In genomic region chr11:20029193-20029592, GRCh38 we compare ENCODE assay signal across 32 cellular contexts.
DNase-seq lines count a peak whose midpoint lies in the region; ATAC-seq and TF ChIP-seq lines count a peak whose summit lies in the region.
"Had no signal": no experiment of that assay in that cellular context is flagged by ENCODE, and none has a peak within 500 bp of the region (broad histone marks: within the 10 kb centered on the region; RNA-seq: fewer than 3 reads in every experiment).

No MANE protein-coding gene starts in this region.

- H3K4me3 Mint-ChIP-seq in GM23338 (peak overlapping the region; percentile 27; the same call in 1 of the 3 replicates), mesothelial cell of epicardium (no peak overlapping the region)
- no peak overlapping the region for H3K4me3 Mint-ChIP-seq in CD4-positive, alpha-beta memory T cell
- H3K4me3 Mint-ChIP-seq: brain; CD4-positive, alpha-beta T cell; immature natural killer cell; naive B cell; stimulated activated naive B cell treated with anti-CD40 and anti-IgM and Interleukin-4, amounts not matched to agents 10 μg/mL and 1 μg/mL and 100 μg/mL, for 72 hours; T-helper 17 cell had no signal

- H3K4me3 ChIP-seq in BE2C (ENCODE audit: low read depth, low read length): no peak overlapping the region
- H3K4me3 ChIP-seq in GM23338: no peak overlapping the region
- H3K4me3 ChIP-seq in CD4-positive, alpha-beta memory T cell (ENCODE audit: low read length in 2 of 2): no peak overlapping the region
- H3K4me3 ChIP-seq: GM23248, heart right ventricle, testis had no signal

- no peak overlapping the region for H2AFZ ChIP-seq in GM23338
- H2AFZ ChIP-seq: GM23248 had no signal

- no peaks in the 10 kb centered on the region for H4K20me1 ChIP-seq in GM23338 (replicated peaks; ENCODE audit: insufficient read depth)

- H3K9me3 Mint-ChIP-seq in GM23338: no peaks in the 10 kb centered on the region; the same call in 2 of the 3 replicates
- H3K9me3 Mint-ChIP-seq in mesothelial cell of epicardium: no peaks in the 10 kb centered on the region
- H3K9me3 Mint-ChIP-seq in CD4-positive, alpha-beta memory T cell: no peaks in the 10 kb centered on the region
- H3K9me3 Mint-ChIP-seq: brain; CD4-positive, alpha-beta T cell; immature natural killer cell; naive B cell; stimulated activated naive B cell treated with anti-CD40 and anti-IgM and Interleukin-4, amounts not matched to agents 10 μg/mL and 1 μg/mL and 100 μg/mL, for 72 hours had no signal

- H3K4me1 Mint-ChIP-seq in GM23338 (peaks cover 87% of the 10 kb centered on the region), mesothelial cell of epicardium (peaks cover 87% of the 10 kb centered on the region)
- H3K4me1 Mint-ChIP-seq in CD4-positive, alpha-beta memory T cell: no peaks in the 10 kb centered on the region
- H3K4me1 Mint-ChIP-seq: immature natural killer cell; naive B cell; stimulated activated naive B cell treated with anti-CD40 and anti-IgM and Interleukin-4, amounts not matched to agents 10 μg/mL and 1 μg/mL and 100 μg/mL, for 72 hours; T-helper 17 cell had no signal

- H3K27me3 Mint-ChIP-seq in GM23338 (ENCODE audit: insufficient read depth, low read depth, poor library complexity): peaks cover 18% of the 10 kb centered on the region
- H3K27me3 Mint-ChIP-seq in mesothelial cell of epicardium (ENCODE audit: low read depth): no peaks in the 10 kb centered on the region
- H3K27me3 Mint-ChIP-seq in CD4-positive, alpha-beta memory T cell: peaks cover 0 to 2% of the 10 kb centered on the region in 2 donors
- H3K27me3 Mint-ChIP-seq: naive B cell had no signal

- no peak overlapping the region for H3K4me2 ChIP-seq in GM23338

- intact Hi-C loops in CD4-positive, alpha-beta memory T cell (cut with micrococcal nuclease): no loop called here

- no peaks in the 10 kb centered on the region for H3K9me3 ChIP-seq in BE2C
- H3K9me3 ChIP-seq in CD4-positive, alpha-beta memory T cell (ENCODE audit: control insufficient read depth in 1 of 2, low read length in 2 of 2): no peaks in the 10 kb centered on the region
- H3K9me3 ChIP-seq: heart right ventricle, testis had no signal

- no peak for ATAC-seq in GM23338
- ATAC-seq: heart right ventricle; left lobe of liver; Panc1; stimulated activated naive B cell treated with anti-CD40 and anti-IgM and Interleukin-4, amounts not matched to agents 10 μg/mL and 1 μg/mL and 100 μg/mL, for 72 hours; T-helper 17 cell had no signal

- peaks cover 74% of the 10 kb centered on the region for H3K79me2 ChIP-seq in GM23338 (replicated peaks; ENCODE audit: insufficient read depth)

- H3K27ac Mint-ChIP-seq in GM23338 (no peak overlapping the region), mesothelial cell of epicardium (peak overlapping the region; percentile 95)
- no peak overlapping the region for H3K27ac Mint-ChIP-seq in CD4-positive, alpha-beta memory T cell
- H3K27ac Mint-ChIP-seq: CD4-positive, alpha-beta T cell; immature natural killer cell; stimulated activated naive B cell treated with anti-CD40 and anti-IgM and Interleukin-4, amounts not matched to agents 10 μg/mL and 1 μg/mL and 100 μg/mL, for 72 hours; T-helper 17 cell had no signal

- H3K36me3 Mint-ChIP-seq in GM23338 (ENCODE audit: low read depth): peaks cover 2% of the 10 kb centered on the region; the same call in 2 of the 3 replicates
- no peaks in the 10 kb centered on the region for H3K36me3 Mint-ChIP-seq in mesothelial cell of epicardium
- H3K36me3 Mint-ChIP-seq in CD4-positive, alpha-beta memory T cell: no peaks in the 10 kb centered on the region
- H3K36me3 Mint-ChIP-seq: brain; immature natural killer cell; naive B cell; stimulated activated naive B cell treated with anti-CD40 and anti-IgM and Interleukin-4, amounts not matched to agents 10 μg/mL and 1 μg/mL and 100 μg/mL, for 72 hours had no signal

- H3F3A ChIP-seq in GM23338 (replicated peaks; ENCODE audit: low read depth): 0 out of 2 replicates have a peak, but pooled peaks cover 3% of the 10 kb centered on the region

- H3K9me2 ChIP-seq in GM23338 (ENCODE audit: insufficient read depth): no peaks in the 10 kb centered on the region

- TF ChIP-seq CTCF in BE2C (IDR thresholded peaks at IDR 0.05; ENCODE audit: low read depth, low read length) (no peak), GM23338 (conservative IDR thresholded peaks at IDR 0.05; ENCODE audit: low read depth in 2 of 2) (no peak), mesothelial cell of epicardium (IDR thresholded peaks at IDR 0.05; ENCODE audit: unreplicated experiment) (no peak)

- peak; percentile 19 for DNase-seq in BE2C
- DNase-seq in GM23338 (ENCODE audit: low spot score): no peak
- DNase-seq in NCI-H69 (lab: John Stamatoyannopoulos, UW): peak; percentile 64
- DNase-seq in mesothelial cell of epicardium (ENCODE audit: low spot score in 2 of 2, unreplicated experiment in 2 of 2): no peak
- no peak for DNase-seq in globus pallidus (ENCODE audit: low spot score)
- DNase-seq in CD4-positive, alpha-beta memory T cell: no peak
- DNase-seq in RKO (ENCODE audit: low spot score): no peak
- DNase-seq: activated CD4-positive, alpha-beta T cell treated with anti-CD3 and anti-CD28 coated beads for 4 hours; activated CD8-positive, alpha-beta memory T cell treated with anti-CD3 and anti-CD28 coated beads for 24 hours; activated T-cell treated with anti-CD3 and anti-CD28 coated beads, Interleukin-2, amount 50 U/mL, for 1 hour; CD4-positive, alpha-beta T cell; DMS 273 treated with DMSO at 0.1 percent for 48 hours; effector CD8-positive, alpha-beta T cell; foreskin fibroblast; GDM1; GM23248; heart right ventricle; immature natural killer cell; mesenchymal stem cell; naive B cell; NCI-H1048; NCI-H2081; NCI-H510A treated with DMSO at 0.1 percent for 48 hours; occipital lobe; small intestine; stimulated activated CD4-positive, alpha-beta T cell treated with anti-CD3 and anti-CD28 coated beads, Interleukin-4, amount 100 ng/mL, for 24 hours; stimulated activated naive B cell treated with anti-CD40 and anti-IgM and Interleukin-4, amounts not matched to agents 10 μg/mL and 1 μg/mL and 100 μg/mL, for 72 hours; T-helper 17 cell; testis had no signal

- no peaks in the 10 kb centered on the region for H3K4me1 ChIP-seq in BE2C
- H3K4me1 ChIP-seq in GM23338 (ENCODE audit: insufficient read depth): peaks cover 85% of the 10 kb centered on the region
- H3K4me1 ChIP-seq in CD4-positive, alpha-beta memory T cell (ENCODE audit: insufficient read depth, low read length): no peaks in the 10 kb centered on the region
- H3K4me1 ChIP-seq: testis had no signal

- no peaks in the 10 kb centered on the region for H3K27me3 ChIP-seq in BE2C
- no peaks in the 10 kb centered on the region; the same call in 1 of the 2 replicates for H3K27me3 ChIP-seq in GM23338 (ENCODE audit: insufficient read depth)
- no peaks in the 10 kb centered on the region for H3K27me3 ChIP-seq in CD4-positive, alpha-beta memory T cell (ENCODE audit: insufficient read depth, low read length)
- H3K27me3 ChIP-seq: heart right ventricle, testis had no signal

- H3K36me3 ChIP-seq in BE2C (no peaks in the 10 kb centered on the region), GM23338 (ENCODE audit: insufficient read depth) (no peaks in the 10 kb centered on the region)
- H3K36me3 ChIP-seq in CD4-positive, alpha-beta memory T cell (ENCODE audit: insufficient read depth, low read length): no peaks in the 10 kb centered on the region
- H3K36me3 ChIP-seq: heart right ventricle had no signal

- CTCF ChIA-PET in CD4-positive, alpha-beta memory T cell (lab: Charles Lee; ENCODE audit: partially characterized antibody): no interaction called here

- H3K27ac ChIP-seq in GM23338 (ENCODE audit: low read depth): no peak overlapping the region
- no peak overlapping the region for H3K27ac ChIP-seq in CD4-positive, alpha-beta memory T cell (ENCODE audit: low read depth, low read length)
- H3K27ac ChIP-seq: GM23248, heart right ventricle, testis had no signal

- POLR2A ChIA-PET in CD4-positive, alpha-beta memory T cell (lab: Charles Lee; ENCODE audit: partially characterized antibody): no interaction called here

TF ChIP-seq in GM23338, 12 proteins besides CTCF, POLR2A, EP300 and RAD21 (continues in another document):
- no peak for TF ChIP-seq JUNB (IDR thresholded peaks at IDR 0.05; ENCODE audit: unreplicated experiment)

Comparison
In these comparisons a context has a peak if more than half of its experiments do, and no peak if none do; other contexts are left out.
1. DNase-seq: peak in BE2C (single experiment) and NCI-H69 (single experiment); none in GM23338 (single experiment), mesothelial cell of epicardium (0 of 2), globus pallidus (single experiment), CD4-positive, alpha-beta memory T cell (0 of 5) and RKO (single experiment).